19 cellular contexts compared by ENCODE assay signal in the genomic region with DNA sequence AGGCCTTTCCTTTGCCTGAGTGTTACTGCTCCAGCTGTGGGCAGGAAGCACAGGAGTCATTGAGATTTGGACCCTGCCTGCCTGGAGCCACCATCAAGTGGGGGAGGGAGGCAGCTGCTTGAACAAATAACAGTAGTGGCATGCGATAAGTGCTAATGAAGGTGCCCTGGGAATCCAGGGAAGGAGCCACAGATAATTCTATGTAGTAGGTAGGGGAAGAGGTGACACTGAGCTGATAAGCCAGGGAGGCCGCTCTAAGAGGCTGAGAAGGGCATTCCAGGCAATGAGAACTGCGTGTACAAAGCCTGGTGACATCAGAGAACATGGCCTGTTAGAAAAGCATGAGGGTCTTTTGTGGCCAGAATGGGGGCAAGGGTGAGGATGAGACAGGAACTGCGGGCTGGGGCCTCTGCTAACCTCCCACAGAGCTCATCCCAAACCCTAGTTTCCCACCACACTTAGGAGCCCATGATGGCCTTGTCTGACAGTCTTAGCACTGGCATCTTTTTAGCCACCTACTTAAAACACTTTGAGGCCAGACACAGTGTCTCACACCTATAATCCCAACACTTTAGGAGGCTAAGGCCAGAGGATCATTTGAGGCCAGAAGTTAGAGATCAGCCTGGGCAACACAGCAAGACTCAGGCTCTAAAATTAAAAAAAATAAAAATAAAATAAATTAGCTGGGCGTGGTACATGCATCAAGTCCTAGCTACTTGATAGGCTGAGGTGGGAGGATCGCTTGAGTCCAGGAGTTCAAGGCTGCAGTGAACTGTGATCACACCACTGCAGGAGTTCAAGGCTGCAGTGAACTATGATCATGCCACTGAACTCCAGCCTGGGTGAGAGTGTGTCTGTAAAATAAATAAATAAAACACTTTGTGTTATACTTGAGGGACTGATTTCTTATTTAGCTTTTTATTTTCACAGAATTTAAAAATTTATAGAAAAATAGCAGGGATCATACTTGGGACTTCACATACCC. TPM values are rescaled to one million over a fixed set of nuclear protein-coding genes. Genes with fewer than 3 reads are reported as not detected.
A peak's percentile ranks its signal among the peaks of the same experiment; 100 is the strongest.
DNase-seq lines count a peak whose midpoint lies in the region; ATAC-seq, FAIRE-seq and TF ChIP-seq lines count a peak whose summit lies in the region.
"Had no signal": no experiment of that assay in that cellular context is flagged by ENCODE, and none has a peak within 500 bp of the region (broad histone marks: within the 10 kb centered on the region; RNA-seq: fewer than 3 reads in every experiment).

No MANE protein-coding gene starts in this region.

- no peak for TF ChIP-seq CTCF in cardiac muscle cell (IDR thresholded peaks at IDR 0.05; ENCODE audit: low read depth, low read length)
- TF ChIP-seq CTCF in heart left ventricle (IDR thresholded peaks at IDR 0.05), result no peak
- no peak for TF ChIP-seq CTCF in K562 (IDR thresholded peaks at IDR 0.05 in 2 of 3, conservative IDR thresholded peaks at IDR 0.05 in 1 of 3; ENCODE audit: insufficient read depth in 2 of 3, low read depth in 1 of 3, low read length in 3 of 3)

- H3K9ac ChIP-seq in K562 (ENCODE audit: insufficient read depth in 1 of 2, low read depth in 2 of 2, low read length in 2 of 2), result peak overlapping the region in 1 of 2 experiments; percentile 60; a peak in 1 of 4 replicates
- no peak overlapping the region for H3K9ac ChIP-seq in mesendoderm (ENCODE audit: low read length)
- H3K9ac ChIP-seq: GM23248 had no signal

- no peak overlapping the region for H2BK15ac ChIP-seq in mesendoderm (replicated peaks; ENCODE audit: low read depth)

- DNase-seq in cardiac muscle cell (ENCODE audit: low read depth in 1 of 2, low spot score in 1 of 2) (peak in 1 of 2 donors; percentile 19), heart left ventricle (no peak), K562 (ENCODE audit: extremely low read depth in 1 of 4, low spot score in 3 of 4) (peak; percentile 33 to 67 (median 48)), mesendoderm (peak; percentile 90), HAP-1 (ENCODE audit: low spot score in 2 of 2) (no peak)
- no peak for DNase-seq in effector memory CD4-positive, alpha-beta T cell
- no peak for DNase-seq in activated CD4-positive, alpha-beta T cell treated with anti-CD3 and anti-CD28 coated beads for 4 hours
- DNase-seq: activated CD4-positive, alpha-beta T cell treated with anti-CD3 and anti-CD28 coated beads, Interleukin-2, amount 50 U/mL, for 48 hours; effector memory CD8-positive, alpha-beta T cell; esophagus squamous epithelium; GM23248; NCI-H187 treated with DMSO at 0.1 percent for 48 hours; SHP77 treated with DMSO at 0.1 percent for 48 hours; stimulated activated CD4-positive, alpha-beta T cell treated with anti-CD3 and anti-CD28 coated beads, Interleukin-4, amount 100 ng/mL, for 24 hours; T-helper 1 cell had no signal

- H3K23ac ChIP-seq in mesendoderm (ENCODE audit: low read length), result no peak overlapping the region

- peak; percentile 44; the same call in 1 of the 2 replicates for TF ChIP-seq EP300 in K562 (IDR thresholded peaks at IDR 0.05; ENCODE audit: low read length)

- no peak overlapping the region for H3K4ac ChIP-seq in mesendoderm (ENCODE audit: low read depth, low read length)

- peaks cover 12% of the 10 kb centered on the region for H3K79me1 ChIP-seq in mesendoderm (ENCODE audit: low read length)

- H4K20me1 ChIP-seq in K562 (replicated peaks; ENCODE audit: control insufficient read depth, insufficient read depth, low read length), result no peaks in the 10 kb centered on the region

- CTCF ChIA-PET in K562 (lab: Yijun Ruan, JAX; ENCODE audit: low intra/inter-chr PET ratio), result no interaction called here

- peak; percentile 67 for FAIRE-seq in K562 (lab: Jason Lieb, UNC)

- H3K27ac ChIP-seq in cardiac muscle cell, result peak overlapping the region; percentile 66
- H3K27ac ChIP-seq in heart left ventricle, result no peak overlapping the region
- peak overlapping the region; percentile 45; the same call in 2 of the 3 replicates for H3K27ac ChIP-seq in K562 (ENCODE audit: extremely low read depth, low read depth, low read length)
- no peak overlapping the region for H3K27ac ChIP-seq in mesendoderm (ENCODE audit: low read depth, low read length)
- H3K27ac ChIP-seq in effector memory CD4-positive, alpha-beta T cell (ENCODE audit: insufficient read depth, low read length, poor library complexity, severe bottlenecking), result no peak overlapping the region
- H3K27ac ChIP-seq: C4-2B, gastroesophageal sphincter, GM23248, vagina had no signal

- H3K56ac ChIP-seq in mesendoderm (ENCODE audit: low read length), result no peak overlapping the region

- H3K27me3 ChIP-seq in cardiac muscle cell (no peaks in the 10 kb centered on the region), heart left ventricle (no peaks in the 10 kb centered on the region), K562 (ENCODE audit: control insufficient read depth in 2 of 2, insufficient read depth in 2 of 2, low read length in 2 of 2) (no peaks in the 10 kb centered on the region), mesendoderm (ENCODE audit: insufficient read depth, low read length, poor library complexity) (no peaks in the 10 kb centered on the region), HAP-1 (ENCODE audit: low read depth) (no peaks in the 10 kb centered on the region)
- H3K27me3 ChIP-seq in effector memory CD4-positive, alpha-beta T cell (replicated peaks; ENCODE audit: control insufficient read depth, insufficient read depth, low read length, poor library complexity, severe bottlenecking), result no peaks in the 10 kb centered on the region
- H3K27me3 ChIP-seq: esophagus squamous epithelium, gastroesophageal sphincter, vagina had no signal

- TF ChIP-seq POLR2A in heart left ventricle (IDR thresholded peaks at IDR 0.05) (no peak), K562 (conservative IDR thresholded peaks at IDR 0.05) (no peak)

- H3K9me1 ChIP-seq in K562 (ENCODE audit: control insufficient read depth, insufficient read depth, low read length), result peaks cover 5% of the 10 kb centered on the region

- H3K18ac ChIP-seq in mesendoderm (ENCODE audit: low read length), result no peak overlapping the region

- intact Hi-C loops in heart left ventricle (cut with DNase I), result no loop called here
- intact Hi-C loops in K562 (cut with micrococcal nuclease), result no loop called here

- TF ChIP-seq RAD21 in K562 (CRISPR knock-in tag; conservative IDR thresholded peaks at IDR 0.05 in 1 of 2, IDR thresholded peaks at IDR 0.05 in 1 of 2), result no peak

- no peak overlapping the region for H4K5ac ChIP-seq in mesendoderm (ENCODE audit: low read length)

- ATAC-seq in heart left ventricle (no peak), K562 (peak; percentile 61), GM18520 (IDR thresholded peaks at IDR 0.05; ENCODE audit: unreplicated experiment) (no peak)
- ATAC-seq: effector memory CD8-positive, alpha-beta T cell; gastroesophageal sphincter had no signal

- H2AK5ac ChIP-seq in mesendoderm (ENCODE audit: low read length), result no peak overlapping the region

- 89 to 92% (median 90%) methylated on average over 6 of the region's 6 CpGs for WGBS in heart left ventricle, 4 donors
- 14% methylated on average over 6 of the region's 6 CpGs for WGBS in K562 (ENCODE audit: insufficient coverage, low coverage, missing lambda C conversion rate)
- no CpG with 5 or more reads among the region's 6 CpGs for WGBS in mesendoderm (ENCODE audit: extremely low coverage, insufficient coverage, low lambda C conversion rate)

- no peaks in the 10 kb centered on the region for H3K9me3 ChIP-seq in cardiac muscle cell (ENCODE audit: low read depth)
- no peaks in the 10 kb centered on the region for H3K9me3 ChIP-seq in heart left ventricle
- H3K9me3 ChIP-seq in K562 (replicated peaks; ENCODE audit: control insufficient read depth, insufficient read depth, low read depth, low read length), result no peaks in the 10 kb centered on the region
- H3K9me3 ChIP-seq in effector memory CD4-positive, alpha-beta T cell (ENCODE audit: control insufficient read depth, low read length), result no peaks in the 10 kb centered on the region
- no peaks in the 10 kb centered on the region for H3K9me3 ChIP-seq in HAP-1
- H3K9me3 ChIP-seq: esophagus squamous epithelium, gastroesophageal sphincter, vagina had no signal

- BruUV-seq in K562 (replicated peaks; lab: Mats Ljungman, UMichigan), result no TSS peak

- no peak overlapping the region for H2BK5ac ChIP-seq in mesendoderm (ENCODE audit: low read length)

- peaks cover 72% of the 10 kb centered on the region for H3K79me2 ChIP-seq in K562 (ENCODE audit: control insufficient read depth, insufficient read depth, low read length)
- peaks cover 5% of the 10 kb centered on the region for H3K79me2 ChIP-seq in mesendoderm (ENCODE audit: control insufficient read depth, insufficient read depth, low read length)

- H3K4me2 ChIP-seq in K562 (ENCODE audit: insufficient read depth, low read length), result peak overlapping the region; percentile 24
- no peak overlapping the region for H3K4me2 ChIP-seq in mesendoderm (ENCODE audit: low read length)

- H3K4me3 ChIP-seq in cardiac muscle cell (no peak overlapping the region), heart left ventricle (no peak overlapping the region), K562 (no peak overlapping the region), mesendoderm (ENCODE audit: low read length) (no peak overlapping the region), HAP-1 (no peak overlapping the region)
- no peak overlapping the region for H3K4me3 ChIP-seq in effector memory CD4-positive, alpha-beta T cell (ENCODE audit: insufficient read depth, low read depth, low read length, poor library complexity, severe bottlenecking)
- H3K4me3 ChIP-seq: esophagus squamous epithelium, gastroesophageal sphincter, GM23248, vagina had no signal

- in situ Hi-C loops in K562 (cut with MboI) (no loop called here), HAP-1 (cut with MboI; ENCODE audit: low sequenced_read_pairs) (no loop called here)

- H3K36me3 ChIP-seq in cardiac muscle cell (no peaks in the 10 kb centered on the region), heart left ventricle (peaks cover 0 to 17% (median 7%) of the 10 kb centered on the region in 9 donors), K562 (ENCODE audit: control insufficient read depth, insufficient read depth, low read length) (peaks cover 27% of the 10 kb centered on the region), mesendoderm (ENCODE audit: control insufficient read depth, insufficient read depth, low read length) (no peaks in the 10 kb centered on the region), HAP-1 (replicated peaks) (peaks cover 3% of the 10 kb centered on the region; the same call in 1 of the 2 replicates)
- H3K36me3 ChIP-seq in effector memory CD4-positive, alpha-beta T cell (ENCODE audit: control insufficient read depth, insufficient read depth, low read length), result peaks cover 18% of the 10 kb centered on the region

- H2BK120ac ChIP-seq in mesendoderm (ENCODE audit: low read depth, low read length), result no peak overlapping the region

- H2AFZ ChIP-seq in K562 (ENCODE audit: low read depth, low read length), result no peak overlapping the region
- H2AFZ ChIP-seq: GM23248 had no signal

- no peak overlapping the region for H4K8ac ChIP-seq in mesendoderm (ENCODE audit: low read depth, low read length)

- POLR2A ChIA-PET in K562 (lab: Yijun Ruan, JAX), result interaction anchor here (0.6 to 1.5 kb wide), 4 partner anchors 9 to 27 kb away, joined by 3 to 5 read pairs (median 4); no protein-coding TSS in a partner anchor

- peaks cover 13% of the 10 kb centered on the region for H3K4me1 ChIP-seq in cardiac muscle cell (ENCODE audit: low read depth)
- H3K4me1 ChIP-seq in heart left ventricle, result peaks cover 0 to 35% (median 0%) of the 10 kb centered on the region in 12 donors
- peaks cover 58 to 70% of the 10 kb centered on the region in 2 experiments for H3K4me1 ChIP-seq in K562 (replicated peaks in 1 of 2; ENCODE audit: control insufficient read depth in 2 of 2, insufficient read depth in 2 of 2, low read length in 2 of 2)
- H3K4me1 ChIP-seq in mesendoderm (ENCODE audit: control insufficient read depth, low read depth, low read length), result peaks cover 12% of the 10 kb centered on the region
- no peaks in the 10 kb centered on the region for H3K4me1 ChIP-seq in effector memory CD4-positive, alpha-beta T cell (ENCODE audit: control insufficient read depth, insufficient read depth, low read length, poor library complexity, severe bottlenecking)
- no peaks in the 10 kb centered on the region for H3K4me1 ChIP-seq in HAP-1
- H3K4me1 ChIP-seq: vagina had no signal

RNA-seq across cellular contexts. Expression of a gene that starts 58.9 kb away (rescaled TPM):
- total RNA-seq in cardiac muscle cell (9.1 and 10.2 TPM in 2 replicates), heart left ventricle (10 to 100 TPM in 1 of 9 donors, 1 to 10 TPM in 8; 1.8 to 12.6 (median 2.5) TPM), K562 (2014; rRNA removed) (4.9 and 7.1 TPM in 2 replicates), K562 (2014; rRNA removed; fragmentation: Illumina TruSeq; extraction: Trizol) (5.4 and 5.6 TPM in 2 replicates), K562 (2015; rRNA removed; fragmentation: Illumina TruSeq; extraction: Trizol) (6.3 and 6.4 TPM in 2 replicates), K562 (2021) (15.5 and 16.3 TPM in 2 replicates)
- polyA plus RNA-seq in cardiac muscle cell (1.6 and 2.9 TPM in 2 replicates), heart left ventricle (1 to 10 TPM; 1.2 to 4.2 TPM), K562 (2011; rRNA removed) (3.2 and 5.2 TPM in 2 replicates), K562 (2014; fragmentation: Illumina TruSeq; extraction: Trizol) (8.7 and 9.0 TPM in 2 replicates), K562 (2014; fragmentation: Nextera tagmentation; extraction: Ambion mirVana) (under 1 TPM; 0.35 to 0.58 TPM), K562 (2014; rRNA removed) (5.3 and 5.5 TPM in 2 replicates)
- total RNA-seq in K562 (2011; cell fraction: chromatin; rRNA removed; ENCODE audit: low replicate concordance), result 24.7 and 26.6 TPM in 2 replicates
- 14.5 and 15.1 TPM in 2 replicates for total RNA-seq in K562 (2011; cell fraction: nucleolus; rRNA removed)
- total RNA-seq in K562 (2011; cell fraction: nucleoplasm; rRNA removed), result 20.1 and 32.4 TPM in 2 replicates
- polyA plus RNA-seq in K562 (2011; cell fraction: cytosol; rRNA removed), result 3.0 and 3.4 TPM in 2 replicates
- 7.8 and 14.6 TPM in 2 replicates for polyA plus RNA-seq in K562 (2011; cell fraction: nucleus; rRNA removed)
- 6.3 and 6.6 TPM in 2 replicates for polyA plus RNA-seq in K562 (2012)
- polyA minus RNA-seq in K562 (2011; rRNA and poly(A)+ RNA removed), result 6.5 and 10.2 TPM in 2 replicates
- 10.4 and 12.0 TPM in 2 replicates for polyA minus RNA-seq in K562 (2011; cell fraction: cytosol; rRNA and poly(A)+ RNA removed)
- polyA minus RNA-seq in K562 (2011; cell fraction: nucleus; rRNA and poly(A)+ RNA removed), result 5.7 and 7.3 TPM in 2 replicates
- polyA plus RNA-seq in mesendoderm (2013, experiment 1 of 2), result 7.5 TPM
- polyA plus RNA-seq in mesendoderm (2013, experiment 2 of 2), result 6.9 TPM

Comparison
In these comparisons a context has a peak if more than half of its experiments do, and no peak if none do; other contexts are left out.
1. H3K27ac ChIP-seq: peak in cardiac muscle cell (single experiment) and K562 (single experiment); none in heart left ventricle (0 of 12), mesendoderm (single experiment) and effector memory CD4-positive, alpha-beta T cell (single experiment).
2. DNase-seq: peak in K562 (4 of 4) and mesendoderm (single experiment); none in heart left ventricle (0 of 5), effector memory CD4-positive, alpha-beta T cell (0 of 3), HAP-1 (0 of 2) and activated CD4-positive, alpha-beta T cell treated with anti-CD3 and anti-CD28 coated beads for 4 hours (0 of 2).